12 cellular contexts compared by ENCODE assay signal in the genomic region with DNA sequence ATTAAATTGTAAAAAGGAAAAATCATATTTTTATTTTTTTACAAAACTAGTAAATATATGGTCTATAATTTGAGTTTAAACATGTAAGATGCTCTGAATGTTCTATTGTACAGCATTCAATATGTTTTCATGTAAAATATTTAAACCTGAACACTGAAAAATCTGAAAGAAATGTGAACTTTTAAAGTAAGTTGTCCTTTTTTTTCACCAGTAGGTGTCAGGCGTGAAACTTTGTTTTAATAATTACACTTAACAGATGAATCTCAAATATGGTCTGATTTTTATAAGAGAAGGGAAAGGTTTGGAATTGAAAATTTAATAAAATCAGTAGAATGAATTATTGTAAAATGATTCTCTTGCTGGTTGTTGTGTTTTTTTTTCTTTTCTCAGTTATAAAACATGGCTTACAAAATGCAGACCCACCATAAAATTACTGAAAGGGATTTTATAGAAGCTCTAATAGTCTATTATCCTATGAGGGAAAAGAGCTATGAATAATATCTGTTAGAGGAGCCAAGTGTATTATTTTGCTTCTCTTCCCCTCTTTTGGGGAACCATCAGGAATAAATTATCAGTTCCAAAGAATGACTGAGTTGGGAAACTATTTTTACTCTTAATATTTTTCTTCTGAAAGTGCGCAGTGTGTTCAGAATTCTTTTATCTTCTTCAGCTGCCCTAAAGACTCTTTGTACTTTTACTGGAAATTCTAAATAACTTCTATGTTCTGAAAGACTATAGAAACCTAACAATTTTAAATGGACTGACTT.
DNase-seq lines count a peak whose midpoint lies in the region; ATAC-seq, FAIRE-seq and TF ChIP-seq lines count a peak whose summit lies in the region.
"Had no signal": no experiment of that assay in that cellular context is flagged by ENCODE, and none has a peak within 500 bp of the region (broad histone marks: within the 10 kb centered on the region; RNA-seq: fewer than 3 reads in every experiment).

No MANE protein-coding gene starts in this region.

- no peaks in the 10 kb centered on the region for H4K20me1 ChIP-seq in HCT116 (ENCODE audit: insufficient read depth)
- no peaks in the 10 kb centered on the region for H4K20me1 ChIP-seq in GM12878 (ENCODE audit: control insufficient read depth, insufficient read depth)

- CTCF ChIA-PET in HCT116 (lab: Charles Lee) (interaction anchor here (0.7 kb wide), 1 partner anchor 591 kb away, joined by 3 read pairs; no protein-coding TSS in a partner anchor), GM12878 (lab: Yijun Ruan, JAX) (interaction anchor here (0.8 to 1.9 kb wide), 6 partner anchors 12 to 338 kb away, joined by 3 to 5 read pairs (median 4); no protein-coding TSS in a partner anchor)

- no peaks in the 10 kb centered on the region for H3K36me3 ChIP-seq in HCT116 (ENCODE audit: control insufficient read depth in 1 of 2, insufficient read depth in 2 of 2, low read length in 2 of 2)
- no peaks in the 10 kb centered on the region; a peak in 1 of 4 replicates for H3K36me3 ChIP-seq in GM12878 (ENCODE audit: control insufficient read depth in 2 of 2, insufficient read depth in 2 of 2, low read length in 1 of 2)

- H2AFZ ChIP-seq in HCT116 (ENCODE audit: low read depth, low read length, poor library complexity, severe bottlenecking) (no peak overlapping the region), GM12878 (ENCODE audit: control insufficient read depth, low read depth, low read length) (no peak overlapping the region)

- TF ChIP-seq POLR2A in HCT116 (IDR thresholded peaks at IDR 0.05; ENCODE audit: borderline replicate concordance, extremely low read depth, insufficient read depth, insufficient read length): no peak
- TF ChIP-seq POLR2A in GM12878 (IDR thresholded peaks at IDR 0.05; ENCODE audit: low read depth, low read length): no peak

- H3K4me2 ChIP-seq in HCT116 (ENCODE audit: low read length) (no peak overlapping the region), GM12878 (ENCODE audit: control insufficient read depth, insufficient read depth) (no peak overlapping the region)

- no peaks in the 10 kb centered on the region for H3K79me2 ChIP-seq in HCT116 (ENCODE audit: insufficient read depth, low read length)
- no peaks in the 10 kb centered on the region for H3K79me2 ChIP-seq in GM12878 (ENCODE audit: control insufficient read depth, insufficient read depth, low read length)

- no peak for FAIRE-seq in GM12878 (lab: Jason Lieb, UNC)

- in situ Hi-C loops in GM12878 (cut with MboI): no loop called here

- intact Hi-C loops in HCT116 (cut with micrococcal nuclease) (loop anchor here (2.0 kb wide), 1 partner anchor 738 kb away; no protein-coding TSS in a partner anchor), GM12878 (cut with micrococcal nuclease; ENCODE audit: unreplicated experiment) (no loop called here), posterior cingulate gyrus (cut with DNase I) (no loop called here)

- H3K9me3 ChIP-seq in HCT116 (ENCODE audit: control insufficient read depth in 1 of 2, insufficient read depth in 1 of 2, low read depth in 1 of 2, low read length in 2 of 2): no peaks in the 10 kb centered on the region
- no peaks in the 10 kb centered on the region for H3K9me3 ChIP-seq in GM12878 (replicated peaks; ENCODE audit: control insufficient read depth, insufficient read depth, low read length)

- H3K9ac ChIP-seq in HCT116 (ENCODE audit: low read length) (no peak overlapping the region), GM12878 (ENCODE audit: control insufficient read depth, insufficient read depth, low read length) (no peak overlapping the region)

- WGBS in GM12878 (ENCODE audit: insufficient coverage, insufficient replicate concordance, low lambda C conversion rate, missing lambda C conversion rate): 94% methylated on average over 2 of the region's 2 CpGs

- DNase-seq in AG08395 (ENCODE audit: low spot score): peak; percentile 9
- no peak for DNase-seq in HCT116 (ENCODE audit: low read depth, low spot score)
- no peak for DNase-seq in GM12878 (ENCODE audit: low read depth, low spot score)
- DNase-seq in lung microvascular endothelial cell (ENCODE audit: low read depth in 2 of 2): peak; percentile 13 to 34
- DNase-seq in activated T-cell treated with anti-CD3 and anti-CD28 coated beads, Interleukin-2, amount 50 U/mL, for 48 hours: no peak
- DNase-seq in posterior cingulate gyrus: no peak
- DNase-seq: activated gamma-delta T cell treated with Interleukin-2 at 50 U/mL for 16 hours, foreskin melanocyte, GF-D8, NCI-H226 had no signal

- H3K9me2 ChIP-seq in HCT116 (ENCODE audit: insufficient read depth): no peaks in the 10 kb centered on the region

- H3K4me1 ChIP-seq in HCT116 (ENCODE audit: control insufficient read depth in 1 of 2, insufficient read depth in 2 of 2, low read length in 2 of 2) (no peaks in the 10 kb centered on the region), GM12878 (ENCODE audit: control insufficient read depth, insufficient read depth, low read length) (no peaks in the 10 kb centered on the region; the same call in 1 of the 2 replicates)

- ATAC-seq in HCT116 (no peak), GM12878 (no peak), GM18868 (IDR thresholded peaks at IDR 0.05; ENCODE audit: unreplicated experiment) (no peak), GM21786 (IDR thresholded peaks at IDR 0.05; ENCODE audit: unreplicated experiment) (no peak)

- TF ChIP-seq EP300 in GM12878 (IDR thresholded peaks at IDR 0.05; ENCODE audit: borderline replicate concordance in 1 of 2, control insufficient read depth in 1 of 2, low read depth in 2 of 2, low read length in 2 of 2): no peak

- peak; percentile 51; the same call in 1 of the 2 replicates for TF ChIP-seq RAD21 in HCT116 (IDR thresholded peaks at IDR 0.05; ENCODE audit: low read depth)
- 0 out of 2 replicates have a peak, but pooled peaks have one; percentile 7 for TF ChIP-seq RAD21 in GM12878 (IDR thresholded peaks at IDR 0.05; ENCODE audit: insufficient read depth, low read depth, low read length)

- H3K27me3 ChIP-seq in HCT116 (ENCODE audit: insufficient read depth, low read length) (no peaks in the 10 kb centered on the region), GM12878 (replicated peaks in 1 of 2; ENCODE audit: control insufficient read depth in 2 of 2, insufficient read depth in 2 of 2, low read length in 1 of 2) (no peaks in the 10 kb centered on the region)

- RAD21 ChIA-PET in HCT116 (lab: Charles Lee; ENCODE audit: low non-redundant PET in 1 of 2, low total read pairs in 2 of 2, uncharacterized antibody in 2 of 2, unreplicated experiment in 2 of 2) (no interaction called here), GM12878 (lab: Charles Lee; ENCODE audit: unreplicated experiment) (no interaction called here)

- peak; percentile 16 to 55 (median 30); a peak in 3 of 6 replicates for TF ChIP-seq CTCF in HCT116 (IDR thresholded peaks at IDR 0.05 in 2 of 3, conservative IDR thresholded peaks at IDR 0.05 in 1 of 3; ENCODE audit: borderline replicate concordance in 1 of 3, insufficient read depth in 1 of 3, low read depth in 2 of 3, low read length in 2 of 3)
- peak in 1 of 3 experiments; percentile 15; a peak in 1 of 6 replicates for TF ChIP-seq CTCF in GM12878 (IDR thresholded peaks at IDR 0.05 in 2 of 3, conservative IDR thresholded peaks at IDR 0.05 in 1 of 3; ENCODE audit: control insufficient read depth in 2 of 3, extremely low read depth in 1 of 3, insufficient read depth in 1 of 3, low read depth in 3 of 3, low read length in 3 of 3)

- BruUV-seq in HCT116 (replicated peaks; lab: Mats Ljungman, UMichigan) (no TSS peak), GM12878 (replicated peaks; lab: Mats Ljungman, UMichigan) (no TSS peak)

- SMC1A ChIA-PET in GM12878 (lab: Charles Lee; ENCODE audit: uncharacterized antibody, unreplicated experiment): interaction anchor here (0.6 kb wide), 1 partner anchor 277 kb away, joined by 4 read pairs; no protein-coding TSS in a partner anchor

- H3K4me3 ChIP-seq in HCT116 (replicated peaks in 1 of 2; ENCODE audit: low read depth in 1 of 2, low read length in 2 of 2) (no peak overlapping the region), GM12878 (no peak overlapping the region)

- POLR2A ChIA-PET in HCT116 (lab: Charles Lee) (no interaction called here), GM12878 (lab: Charles Lee) (no interaction called here)

- H3K27ac ChIP-seq in HCT116 (ENCODE audit: low read depth, low read length) (no peak overlapping the region), GM12878 (ENCODE audit: control insufficient read depth, insufficient read depth) (no peak overlapping the region)

TF ChIP-seq in HCT116, 20 proteins besides CTCF, POLR2A, EP300 and RAD21:
- TF ChIP-seq TCF7L2 (IDR thresholded peaks at IDR 0.05; ENCODE audit: borderline replicate concordance, extremely low read depth, insufficient read depth, insufficient read length) (no peak), CEBPB (IDR thresholded peaks at IDR 0.05; ENCODE audit: low read depth) (no peak), JUND (IDR thresholded peaks at IDR 0.05) (no peak), POLR2AphosphoS5 (IDR thresholded peaks at IDR 0.05; ENCODE audit: low read depth, low read length) (no peak), SIN3A (IDR thresholded peaks at IDR 0.05; ENCODE audit: low read depth) (no peak)

TF ChIP-seq in GM12878, 131 proteins besides CTCF, POLR2A, EP300 and RAD21:
- TF ChIP-seq SMC3 (IDR thresholded peaks at IDR 0.05; ENCODE audit: borderline replicate concordance, low read length) (0 out of 2 replicates have a peak, but pooled peaks have one; percentile 5), MTA3 (IDR thresholded peaks at IDR 0.05; ENCODE audit: borderline replicate concordance, low read length) (no peak)

Comparison
In these comparisons a context has a peak if more than half of its experiments do, and no peak if none do; other contexts are left out.
1. DNase-seq: peak in AG08395 (single experiment) and lung microvascular endothelial cell (2 of 2); none in HCT116 (single experiment), GM12878 (single experiment), activated T-cell treated with anti-CD3 and anti-CD28 coated beads, Interleukin-2, amount 50 U/mL, for 48 hours (0 of 2) and posterior cingulate gyrus (0 of 10).